8 cellular contexts compared by ENCODE assay signal in genomic region chr16:19555938-19556778, GRCh38. TPM values are rescaled to one million over a fixed set of nuclear protein-coding genes. Genes with fewer than 3 reads are reported as not detected.
DNase-seq lines count a peak whose midpoint lies in the region; ATAC-seq, FAIRE-seq and TF ChIP-seq lines count a peak whose summit lies in the region.

No MANE protein-coding gene starts in this region.

- H3K4me1 ChIP-seq in astrocyte (ENCODE audit: insufficient read depth, low read length) = peaks cover 4% of the 10 kb centered on the region

- DNase-seq in activated CD4-positive, alpha-beta T cell treated with anti-CD3 and anti-CD28 coated beads for 4 hours = peak; percentile 6 to 10
- no peak for DNase-seq in activated CD4-positive, alpha-beta T cell treated with anti-CD3 and anti-CD28 coated beads, Interleukin-2, amount 50 U/mL, for 4 hours
- DNase-seq in NCI-H69 (lab: John Stamatoyannopoulos, UW) = peak; percentile 48
- peak; percentile 12 for DNase-seq in astrocyte (ENCODE audit: low read depth)
- peak; percentile 79 for DNase-seq in iPS-NIHi7 (ENCODE audit: extremely low spot score)
- peak; percentile 11 to 16 for DNase-seq in stimulated activated CD4-positive, alpha-beta T cell treated with anti-CD3 and anti-CD28 coated beads, Interleukin-2, amount 100 ng/mL, for 48 hours

- peak overlapping the region; percentile 93 for H2AFZ ChIP-seq in astrocyte (ENCODE audit: low read depth, low read length)

- FAIRE-seq in astrocyte (lab: Jason Lieb, UNC) = no peak

- peak overlapping the region; percentile 98 for H3K9ac ChIP-seq in astrocyte (ENCODE audit: low read length)

- H3K9me3 Mint-ChIP-seq in astrocyte (ENCODE audit: unreplicated experiment) = no peaks in the 10 kb centered on the region

- peak overlapping the region; percentile 92 for H3K4me3 Mint-ChIP-seq in astrocyte (ENCODE audit: unreplicated experiment)

- H3K27ac ChIP-seq in astrocyte (ENCODE audit: low read depth, low read length) = peak overlapping the region; percentile 94

- no peaks in the 10 kb centered on the region for H3K9me3 ChIP-seq in astrocyte (ENCODE audit: insufficient read depth, low read depth, low read length)

- H3K4me1 Mint-ChIP-seq in astrocyte (ENCODE audit: low read depth, unreplicated experiment) = peaks cover 3% of the 10 kb centered on the region

- H3K4me2 ChIP-seq in astrocyte (ENCODE audit: low read length) = peak overlapping the region; percentile 96

- H3K27ac Mint-ChIP-seq in astrocyte (ENCODE audit: unreplicated experiment) = peak overlapping the region; percentile 97

- peak overlapping the region; percentile 90 for H3K4me3 ChIP-seq in astrocyte (ENCODE audit: insufficient read depth, low read depth, low read length)

- H3K36me3 Mint-ChIP-seq in astrocyte (ENCODE audit: low read depth, unreplicated experiment) = no peaks in the 10 kb centered on the region

- H3K27me3 ChIP-seq in astrocyte (ENCODE audit: insufficient read depth, low read length) = no peaks in the 10 kb centered on the region

- H4K20me1 ChIP-seq in astrocyte (ENCODE audit: insufficient read depth, low read length) = no peaks in the 10 kb centered on the region

- H3K36me3 ChIP-seq in astrocyte (ENCODE audit: insufficient read depth, low read length) = no peaks in the 10 kb centered on the region

- no peak for ATAC-seq in GM21515 (IDR thresholded peaks at IDR 0.05; ENCODE audit: unreplicated experiment)
- no peak for ATAC-seq in GM21528 (IDR thresholded peaks at IDR 0.05; ENCODE audit: low FRiP score, unreplicated experiment)

- peaks cover 34% of the 10 kb centered on the region for H3K79me2 ChIP-seq in astrocyte (ENCODE audit: insufficient read depth, low read length)

- H3K27me3 Mint-ChIP-seq in astrocyte (ENCODE audit: low read depth, unreplicated experiment) = no peaks in the 10 kb centered on the region

- no peak for TF ChIP-seq CTCF in astrocyte (IDR thresholded peaks at IDR 0.05; ENCODE audit: insufficient read depth, low read depth, low read length)

RNA-seq across cellular contexts. Expression of gene VPS35L, which starts 0.7 kb away (rescaled TPM):
- total RNA-seq in astrocyte = 45.0 and 51.0 TPM in 2 replicates

RNA-seq across cellular contexts. Expression of gene CCP110, which starts 32.4 kb away (rescaled TPM):
- 14.6 and 14.7 TPM in 2 replicates for total RNA-seq in astrocyte

RNA-seq across cellular contexts. Expression of gene GDE1, which starts 34.3 kb away (rescaled TPM):
- 94.7 and 99.7 TPM in 2 replicates for total RNA-seq in astrocyte

Comparison
In these comparisons a context has a peak if more than half of its experiments do, and no peak if none do; other contexts are left out.
1. DNase-seq: peak in activated CD4-positive, alpha-beta T cell treated with anti-CD3 and anti-CD28 coated beads for 4 hours (2 of 2), NCI-H69 (single experiment), astrocyte (single experiment), iPS-NIHi7 (single experiment) and stimulated activated CD4-positive, alpha-beta T cell treated with anti-CD3 and anti-CD28 coated beads, Interleukin-2, amount 100 ng/mL, for 48 hours (2 of 2); none in activated CD4-positive, alpha-beta T cell treated with anti-CD3 and anti-CD28 coated beads, Interleukin-2, amount 50 U/mL, for 4 hours (0 of 2).